15 cellular contexts compared by ENCODE assay signal in the genomic region with DNA sequence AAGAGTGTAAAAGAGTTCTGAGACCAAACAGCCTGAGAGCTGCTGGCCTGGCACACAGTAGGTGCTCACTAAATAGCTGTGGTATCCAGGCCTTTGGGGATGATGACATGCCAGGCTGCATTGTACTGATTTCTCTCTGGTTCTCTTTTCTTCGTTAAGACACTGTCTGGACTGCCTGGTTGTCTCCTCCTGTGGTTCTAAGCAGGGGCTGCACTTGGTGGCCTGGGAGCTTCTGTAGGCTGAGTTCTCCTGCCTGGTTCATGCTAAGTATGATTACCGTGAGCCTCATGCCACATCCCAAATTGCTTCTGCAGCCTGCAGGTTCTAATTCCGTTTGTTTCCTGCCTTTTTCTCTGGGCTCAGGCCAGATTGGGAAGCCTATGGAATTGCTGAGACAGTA.
"Had no signal": no experiment of that assay in that cellular context is flagged by ENCODE, and none has a peak within 500 bp of the region (broad histone marks: within the 10 kb centered on the region; RNA-seq: fewer than 3 reads in every experiment).

No MANE protein-coding gene starts in this region.

- H3K36me3 Mint-ChIP-seq: activated naive CD8-positive, alpha-beta T cell; T-cell had no signal

- H3K4me3 Mint-ChIP-seq: activated CD8-positive, alpha-beta T cell treated with anti-CD3 and anti-CD28 coated beads, Interleukin-2, amount 10 ng/mL, durations not matched to agents 7 days and 5 days; activated naive CD8-positive, alpha-beta T cell; activated T-cell treated with anti-CD3 and anti-CD28 coated beads, Interleukin-2, amount 50 U/mL, for 4 hours; effector memory CD8-positive, alpha-beta T cell; T-cell had no signal

- DNase-seq: activated CD4-positive, alpha-beta T cell treated with anti-CD3 and anti-CD28 coated beads for 48 hours; activated CD4-positive, CD25-positive, alpha-beta regulatory T cell; activated CD8-positive, alpha-beta T cell treated with anti-CD3 and anti-CD28 coated beads, Interleukin-2, amount 10 ng/mL, durations not matched to agents 7 days and 5 days; activated gamma-delta T cell; activated T-cell treated with anti-CD3 and anti-CD28 coated beads, Interleukin-2, amount 50 U/mL, for 4 hours; effector memory CD8-positive, alpha-beta T cell; hypothalamus; midbrain; psoas muscle; small intestine; stimulated activated CD4-positive, alpha-beta T cell treated with anti-CD3 and anti-CD28 coated beads, Interleukin-2, amount 100 ng/mL, for 48 hours; T-cell; T-helper 9 cell had no signal

- H3K4me1 ChIP-seq: psoas muscle had no signal

- ATAC-seq: activated CD8-positive, alpha-beta T cell treated with anti-CD3 and anti-CD28 coated beads, Interleukin-2, amount 10 ng/mL, durations not matched to agents 7 days and 5 days; effector memory CD8-positive, alpha-beta T cell; psoas muscle; T-cell had no signal

- H3K27ac ChIP-seq: cardiac muscle cell, psoas muscle had no signal

- H3K9me3 ChIP-seq: psoas muscle had no signal

- H3K27me3 ChIP-seq: cardiac muscle cell had no signal

- H3K27me3 Mint-ChIP-seq: activated naive CD8-positive, alpha-beta T cell; T-cell had no signal

- H3K36me3 ChIP-seq: cardiac muscle cell had no signal

- H3K4me3 ChIP-seq: cardiac muscle cell, psoas muscle had no signal

- H3K9me3 Mint-ChIP-seq: activated T-cell treated with anti-CD3 and anti-CD28 coated beads, Interleukin-2, amount 50 U/mL, for 4 hours; effector memory CD8-positive, alpha-beta T cell; T-cell had no signal

- H3K27ac Mint-ChIP-seq: activated CD8-positive, alpha-beta T cell treated with anti-CD3 and anti-CD28 coated beads, Interleukin-2, amount 10 ng/mL, durations not matched to agents 7 days and 5 days; activated naive CD8-positive, alpha-beta T cell; effector memory CD8-positive, alpha-beta T cell; T-cell had no signal
